In genomic region chr4:56705870-56706400, GRCh38 we compare ENCODE assay signal across 24 cellular contexts. TPM values are rescaled to one million over a fixed set of nuclear protein-coding genes. Genes with fewer than 3 reads are reported as not detected.
"Had no signal": no experiment of that assay in that cellular context is flagged by ENCODE, and none has a peak within 500 bp of the region (broad histone marks: within the 10 kb centered on the region; RNA-seq: fewer than 3 reads in every experiment).

No MANE protein-coding gene starts in this region.

- H3K36me3 ChIP-seq: SJSA1 had no signal

- H3K4me2 ChIP-seq: KMS-11 had no signal

- DNase-seq: Kasumi-1, MM.1S, NCI-H1092 treated with DMSO at 0.1 percent for 48 hours, NCI-H1436, NCI-H187, NCI-H2029, NCI-H2081 treated with DMSO at 0.1 percent for 48 hours, NCI-H2171, NCI-H226, NCI-H446, NCI-H510A, NCI-H524 treated with DMSO at 0.1 percent for 48 hours, NCI-H69, NCI-H774, Right ventricle myocardium superior, RPMI8226, SIG-M5 had no signal

- FAIRE-seq: HTR-8/SVneo, K562, RCC 7860 had no signal

- H3K9me3 ChIP-seq: SJSA1 had no signal

- H3K4me3 ChIP-seq: K562, SJSA1, SK-N-MC had no signal

- H3K27ac ChIP-seq: HL-60, KMS-11, SJSA1, SK-N-MC had no signal

- ATAC-seq: K562 had no signal

- H3K27me3 ChIP-seq: SJSA1 had no signal

RNA-seq across cellular contexts. Expression of gene HOPX, which starts 24.8 kb away (rescaled TPM):
- polyA plus RNA-seq: K562 had no signal
